30 cellular contexts compared by ENCODE assay signal in the genomic region with DNA sequence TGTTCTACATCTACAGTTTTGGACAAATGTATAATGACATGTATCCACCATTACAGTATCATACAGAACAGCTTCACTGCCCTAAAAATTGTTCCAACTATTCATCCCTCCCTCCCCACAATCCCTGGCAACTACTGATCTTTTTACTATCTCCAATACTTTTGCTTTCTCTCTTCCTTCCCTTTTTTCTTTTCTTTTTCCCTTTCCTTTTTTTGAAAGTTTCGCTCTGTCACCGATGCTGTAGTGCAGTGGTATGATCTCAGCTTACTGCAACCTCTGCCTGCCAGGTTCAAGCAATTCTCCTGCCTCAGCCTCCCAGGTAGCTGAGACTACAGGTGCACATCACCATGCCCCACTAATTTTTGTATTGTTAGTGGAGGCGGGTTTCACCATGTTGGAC. TPM values are rescaled to one million over a fixed set of nuclear protein-coding genes. Genes with fewer than 3 reads are reported as not detected.
"Had no signal": no experiment of that assay in that cellular context is flagged by ENCODE, and none has a peak within 500 bp of the region (broad histone marks: within the 10 kb centered on the region; RNA-seq: fewer than 3 reads in every experiment).

No MANE protein-coding gene starts in this region.

- H3K9me3 Mint-ChIP-seq: dendritic cell treated with granulocyte-macrophage colony-stimulating factor and Interleukin-4, amounts not matched to agents 40 ng/mL and 50 ng/mL, for 4 days; mesothelial cell of epicardium; naive B cell; naive thymus-derived CD8-positive, alpha-beta T cell had no signal

- H3K4me3 Mint-ChIP-seq: dendritic cell treated with granulocyte-macrophage colony-stimulating factor and Interleukin-4, amounts not matched to agents 40 ng/mL and 50 ng/mL, for 4 days had no signal

- H3K27me3 Mint-ChIP-seq: naive thymus-derived CD8-positive, alpha-beta T cell had no signal

- H3K4me3 ChIP-seq: colonic mucosa, esophagus squamous epithelium, gastrocnemius medialis, heart right ventricle, left lung, lower lobe of right lung, mucosa of descending colon had no signal

- H3K4me1 ChIP-seq: colonic mucosa, gastrocnemius medialis had no signal

- H3K27ac Mint-ChIP-seq: dendritic cell treated with granulocyte-macrophage colony-stimulating factor and Interleukin-4, amounts not matched to agents 40 ng/mL and 50 ng/mL, for 4 days; mesothelial cell of epicardium; naive B cell had no signal

- H3K27ac ChIP-seq: colonic mucosa, esophagus squamous epithelium, gastrocnemius medialis, heart right ventricle, left lung, lower lobe of right lung had no signal

- DNase-seq: colonic mucosa; cortex of kidney; effector CD4-positive, alpha-beta T cell; effector memory CD4-positive, alpha-beta T cell; esophagus squamous epithelium; foreskin fibroblast; foreskin melanocyte; gastrocnemius medialis; glutamatergic neuron; heart right ventricle; hippocampal formation; left cardiac atrium; left lung; left ventricle myocardium superior; lower lobe of right lung; mesenchymal stem cell; mucosa of descending colon; naive B cell; naive thymus-derived CD8-positive, alpha-beta T cell had no signal

- H3K27me3 ChIP-seq: colonic mucosa, esophagus squamous epithelium, gastrocnemius medialis, heart right ventricle had no signal

- H3K36me3 Mint-ChIP-seq: naive B cell had no signal

- H3K36me3 ChIP-seq: colonic mucosa, esophagus squamous epithelium, gastrocnemius medialis, heart right ventricle, left lung, lower lobe of right lung had no signal

- H3K9me3 ChIP-seq: colonic mucosa, esophagus squamous epithelium, gastrocnemius medialis, heart right ventricle, left lung, lower lobe of right lung, mucosa of descending colon had no signal

- FAIRE-seq: endothelial cell of umbilical vein, islet of Langerhans, keratinocyte had no signal

- H3K4me1 Mint-ChIP-seq: mesothelial cell of epicardium had no signal

RNA-seq across cellular contexts. Expression of a gene that starts 23.2 kb away (rescaled TPM):
- total RNA-seq: colonic mucosa; dermis microvascular lymphatic vessel endothelial cell; endothelial cell of umbilical vein; epithelial cell of proximal tubule; esophagus squamous epithelium; gastrocnemius medialis; glomerular endothelial cell; heart right ventricle; kidney epithelial cell; left cardiac atrium; left lung; left ventricle myocardium superior; lower lobe of right lung; mesenteric fat pad; mesothelial cell of epicardium; mucosa of descending colon; myocyte; naive thymus-derived CD8-positive, alpha-beta T cell had no signal

RNA-seq across cellular contexts. Expression of a gene that starts 30.4 kb away (rescaled TPM):
- total RNA-seq: dermis microvascular lymphatic vessel endothelial cell; endothelial cell of umbilical vein; glomerular endothelial cell; kidney epithelial cell; naive thymus-derived CD8-positive, alpha-beta T cell had no signal
